ENCODE assay signal across 19 cellular contexts in genomic region chr11:113338730-113339129, GRCh38. TPM values are rescaled to one million over a fixed set of nuclear protein-coding genes. Genes with fewer than 3 reads are reported as not detected.
"Had no signal": no experiment of that assay in that cellular context is flagged by ENCODE, and none has a peak within 500 bp of the region (broad histone marks: within the 10 kb centered on the region; RNA-seq: fewer than 3 reads in every experiment).

No MANE protein-coding gene starts in this region.

- DNase-seq: activated naive CD4-positive, alpha-beta T cell treated with Interleukin-2 at 50 U/mL for 16 hours; anterior cingulate cortex; erythroblast; gastrocnemius medialis; heart left ventricle; naive B cell; posterior cingulate gyrus; stimulated activated CD4-positive, alpha-beta T cell treated with anti-CD3 and anti-CD28 coated beads, Interleukin-4, amount 100 ng/mL, for 1 hour; stimulated activated naive B cell treated with anti-CD40 and anti-IgM and Interleukin-4, amounts not matched to agents 10 μg/mL and 1 μg/mL and 100 μg/mL, for 72 hours; T-helper 2 cell; tibial artery had no signal

- H3K27me3 ChIP-seq: gastrocnemius medialis, heart left ventricle, neutrophil, tibial artery had no signal

- ATAC-seq: activated CD4-positive, CD25-positive, alpha-beta regulatory T cell treated with anti-CD3 and anti-CD28 coated beads, Interleukin-2, amount 50 U/mL, for 24 hours; activated T-helper 17 cell treated with anti-CD3 and anti-CD28 coated beads, Interleukin-2, amount 50 U/mL, for 72 hours; gastrocnemius medialis; left lobe of liver; stimulated activated naive B cell treated with anti-CD40 and anti-IgM and Interleukin-4, amounts not matched to agents 10 μg/mL and 1 μg/mL and 100 μg/mL, for 72 hours had no signal

- H3K4me3 ChIP-seq: gastrocnemius medialis, heart left ventricle, tibial artery had no signal

- H3K27ac ChIP-seq: gastrocnemius medialis, heart left ventricle, neutrophil, tibial artery had no signal

- H3K36me3 ChIP-seq: neutrophil had no signal

RNA-seq across cellular contexts. Expression of gene ANKK1, which starts 48.8 kb away (rescaled TPM):
- total RNA-seq: chondrocyte, dermis microvascular lymphatic vessel endothelial cell, lung microvascular endothelial cell, skeletal muscle tissue had no signal
